In genomic region chr2:235923859-235924674, GRCh38 we compare ENCODE assay signal across 1 cellular context.
TF ChIP-seq lines count a peak whose summit lies in the region.

No MANE protein-coding gene starts in this region.

TF ChIP-seq in HepG2, 621 proteins besides CTCF, POLR2A, EP300 and RAD21 (continued from another document and continues in another):
- peak; percentile 66; the same call in 1 of the 2 replicates for TF ChIP-seq ZNF276 (CRISPR knock-in tag; IDR thresholded peaks at IDR 0.05; ENCODE audit: low read depth)
- peak; percentile 59 for TF ChIP-seq ZNF317 (CRISPR knock-in tag; IDR thresholded peaks at IDR 0.05)
- peak; percentile 23; the same call in 1 of the 2 replicates for TF ChIP-seq RXRB (CRISPR knock-in tag; IDR thresholded peaks at IDR 0.05; ENCODE audit: borderline replicate concordance)
- no peak for TF ChIP-seq IKZF4 (CRISPR knock-in tag; IDR thresholded peaks at IDR 0.05; ENCODE audit: borderline replicate concordance, low read depth, not compliant biosample characterization)
- TF ChIP-seq CCAR2 (optimal IDR thresholded peaks at IDR 0.05; ENCODE audit: low read depth, low read length): no peak
- no peak for TF ChIP-seq HMGXB4 (CRISPR knock-in tag; IDR thresholded peaks at IDR 0.05; ENCODE audit: borderline replicate concordance in 1 of 2, low read depth in 1 of 2)
- TF ChIP-seq PREB (CRISPR knock-in tag; IDR thresholded peaks at IDR 0.05): no peak
- peak; percentile 76 for TF ChIP-seq ZBTB38 (CRISPR knock-in tag; IDR thresholded peaks at IDR 0.05)
- TF ChIP-seq CBX1 (IDR thresholded peaks at IDR 0.05; ENCODE audit: low read depth): no peak
- TF ChIP-seq ZNF740 (CRISPR knock-in tag; IDR thresholded peaks at IDR 0.05): no peak
- TF ChIP-seq ZNF788 (CRISPR knock-in tag; IDR thresholded peaks at IDR 0.05; ENCODE audit: borderline replicate concordance): no peak
- no peak for TF ChIP-seq ZNF362 (CRISPR knock-in tag; IDR thresholded peaks at IDR 0.05; ENCODE audit: borderline replicate concordance)
- peak; percentile 44; the same call in 1 of the 2 replicates for TF ChIP-seq PATZ1 (CRISPR knock-in tag; IDR thresholded peaks at IDR 0.05)
- 0 out of 2 replicates have a peak, but pooled peaks have one; percentile 11 for TF ChIP-seq DPF2 (CRISPR knock-in tag; IDR thresholded peaks at IDR 0.05; ENCODE audit: borderline replicate concordance, low read depth)
- no peak for TF ChIP-seq FOXM1 (CRISPR knock-in tag; IDR thresholded peaks at IDR 0.05)
- 0 out of 2 replicates have a peak, but pooled peaks have one; percentile 25 for TF ChIP-seq FOXA3 (CRISPR knock-in tag; IDR thresholded peaks at IDR 0.05)
- TF ChIP-seq HOXA5 (CRISPR knock-in tag; IDR thresholded peaks at IDR 0.05): 0 out of 2 replicates have a peak, but pooled peaks have one; percentile 11
- TF ChIP-seq HDAC1 (CRISPR knock-in tag; IDR thresholded peaks at IDR 0.05): no peak
- peak; percentile 66 for TF ChIP-seq ZNF7 (CRISPR knock-in tag; IDR thresholded peaks at IDR 0.05)
- TF ChIP-seq ZFP82 (CRISPR knock-in tag; IDR thresholded peaks at IDR 0.05; ENCODE audit: borderline replicate concordance): no peak
- TF ChIP-seq JUN (CRISPR knock-in tag; IDR thresholded peaks at IDR 0.05): no peak
- TF ChIP-seq HNF4A (CRISPR knock-in tag; IDR thresholded peaks at IDR 0.05): peak; percentile 31; the same call in 1 of the 2 replicates
- no peak for TF ChIP-seq NFRKB (IDR thresholded peaks at IDR 0.05)
- no peak for TF ChIP-seq NRL (CRISPR knock-in tag; IDR thresholded peaks at IDR 0.05; ENCODE audit: borderline replicate concordance)
- no peak for TF ChIP-seq TBP (CRISPR knock-in tag; IDR thresholded peaks at IDR 0.05)
- TF ChIP-seq TGIF2 (CRISPR knock-in tag; IDR thresholded peaks at IDR 0.05): no peak
- peak; percentile 42 for TF ChIP-seq MED1 (CRISPR knock-in tag; IDR thresholded peaks at IDR 0.05)
- TF ChIP-seq ZNF136 (CRISPR knock-in tag; IDR thresholded peaks at IDR 0.05; ENCODE audit: low read depth): no peak
- peak; percentile 65 for TF ChIP-seq SKIL (CRISPR knock-in tag; IDR thresholded peaks at IDR 0.05; ENCODE audit: borderline replicate concordance)
- TF ChIP-seq NR2F1 (CRISPR knock-in tag; IDR thresholded peaks at IDR 0.05): no peak
- TF ChIP-seq ZNF484 (CRISPR knock-in tag; IDR thresholded peaks at IDR 0.05; ENCODE audit: borderline replicate concordance, low read depth): no peak
- peak; percentile 3; the same call in 1 of the 2 replicates for TF ChIP-seq TARDBP (CRISPR knock-in tag; IDR thresholded peaks at IDR 0.05)
- no peak for TF ChIP-seq ELK4 (CRISPR knock-in tag; IDR thresholded peaks at IDR 0.05; ENCODE audit: borderline replicate concordance)
- TF ChIP-seq THRA (CRISPR knock-in tag; IDR thresholded peaks at IDR 0.05; ENCODE audit: borderline replicate concordance): peak; percentile 51; the same call in 1 of the 2 replicates
- TF ChIP-seq ZNF296 (CRISPR knock-in tag; conservative IDR thresholded peaks at IDR 0.05): peak; percentile 62; the same call in 1 of the 2 replicates
- 0 out of 2 replicates have a peak, but pooled peaks have one; percentile 75 for TF ChIP-seq ARHGAP35 (CRISPR knock-in tag; IDR thresholded peaks at IDR 0.05; ENCODE audit: borderline replicate concordance)
- no peak for TF ChIP-seq REXO4 (CRISPR knock-in tag; IDR thresholded peaks at IDR 0.05; ENCODE audit: borderline replicate concordance)
- 0 out of 2 replicates have a peak, but pooled peaks have one; percentile 13 for TF ChIP-seq BCL6 (CRISPR knock-in tag; IDR thresholded peaks at IDR 0.05)
- TF ChIP-seq UBTF (CRISPR knock-in tag; IDR thresholded peaks at IDR 0.05): peak; percentile 5; the same call in 1 of the 2 replicates
- TF ChIP-seq ZNF574 (CRISPR knock-in tag; IDR thresholded peaks at IDR 0.05): no peak
- TF ChIP-seq JUND (CRISPR knock-in tag; IDR thresholded peaks at IDR 0.05): 0 out of 2 replicates have a peak, but pooled peaks have one; percentile 8
